In genomic region chr12:106955377-106956047, GRCh38 we compare ENCODE assay signal across 8 cellular contexts. TPM values are rescaled to one million over a fixed set of nuclear protein-coding genes. Genes with fewer than 3 reads are reported as not detected.
A peak's percentile ranks its signal among the peaks of the same experiment; 100 is the strongest.
DNase-seq lines count a peak whose midpoint lies in the region; ATAC-seq, FAIRE-seq and TF ChIP-seq lines count a peak whose summit lies in the region.

TMEM263 (plus strand) TSS chr12:106955907; CDS start chr12:106967117, 11,210 bp downstream.

- no peak for TF ChIP-seq CTCF in GM13977 (IDR thresholded peaks at IDR 0.05; ENCODE audit: extremely low read depth, insufficient read depth, missing control alignments)

- H3K4me1 ChIP-seq in right cardiac atrium (ENCODE audit: control insufficient read depth, insufficient read depth, low read length), result no peaks in the 10 kb centered on the region

- H3K27ac ChIP-seq in right cardiac atrium (ENCODE audit: low read length), result peak within 1 kb of the TSS; percentile 95

- FAIRE-seq in urothelium cell line (lab: Jason Lieb, UNC), result peak; percentile 9

- under 1% methylated on average over 88 of the region's 88 CpGs for WGBS in right cardiac atrium

- peak; percentile 99 for DNase-seq in GM13977 (ENCODE audit: low spot score)
- DNase-seq in NCI-H1436 treated with DMSO at 0.1 percent for 48 hours (lab: John Stamatoyannopoulos, UW), result peak; percentile 80
- peak; percentile 38 to 93 (median 84) for DNase-seq in anterior cingulate cortex (lab: John Stamatoyannopoulos, UW)
- peak; percentile 97 to 99 (median 98) for DNase-seq in right cardiac atrium
- DNase-seq in pulmonary artery endothelial cell (ENCODE audit: low read depth, low spot score), result peak; percentile 86
- DNase-seq in urothelium cell line (ENCODE audit: low spot score), result peak; percentile 95

- intact Hi-C loops in T-helper 2 cell treated with Interferon-gamma antibody and Interleukin-4, amounts not matched to agents 100 ng/mL and 5 ng/mL, for 36 hours (cut with micrococcal nuclease), result loop anchor here (1.0 to 2.0 kb wide), 5 partner anchors 32 to 653 kb away; partner anchors contain the start of genes CRY1, MTERF2, POLR3B and RIC8B
- intact Hi-C loops in right cardiac atrium (cut with DNase I), result loop anchor here in 2 of 4 donors (10.0 kb wide), 1 partner anchor 139 kb away; the partner anchor contains the start of gene CRY1 (in 2 of the 2)

- ATAC-seq in HG02840 (IDR thresholded peaks at IDR 0.05; ENCODE audit: low FRiP score, unreplicated experiment) (peak; percentile 83), right cardiac atrium (peak; percentile 95 to 96)

- in situ Hi-C loops in GM13977 (cut with MboI; ENCODE audit: low pct_unique_long_range_greater_than_20kb, low sequenced_read_pairs, unreplicated experiment), result no loop called here

- H3K9me3 ChIP-seq in right cardiac atrium (ENCODE audit: control insufficient read depth, low read length), result no peaks in the 10 kb centered on the region

- peak within 1 kb of the TSS; percentile 80 for H3K4me3 ChIP-seq in right cardiac atrium (ENCODE audit: low read length)

- no peaks in the 10 kb centered on the region for H3K27me3 ChIP-seq in right cardiac atrium (ENCODE audit: control insufficient read depth, insufficient read depth)

RNA-seq across cellular contexts. Expression of gene TMEM263, which starts in this region (rescaled TPM):
- total RNA-seq in T-helper 2 cell treated with Interferon-gamma antibody and Interleukin-4, amounts not matched to agents 100 ng/mL and 5 ng/mL, for 36 hours, result 22.9 and 23.0 TPM in 2 replicates
- total RNA-seq in right cardiac atrium, result 10 to 100 TPM; 55.4 to 69.9 (median 63.6) TPM
- 25.1 TPM for polyA plus RNA-seq in right cardiac atrium
- 58.8 and 66.0 TPM in 2 replicates for total RNA-seq in pulmonary artery endothelial cell

Comparison
In these comparisons a context has a peak if more than half of its experiments do, and no peak if none do; other contexts are left out.
1. Peak in every context shown above with its lines: DNase-seq, ATAC-seq, H3K4me3 ChIP-seq and H3K27ac ChIP-seq.